In genomic region chr7:156702399-156702798, GRCh38 we compare ENCODE assay signal across 36 cellular contexts.
"Had no signal": no experiment of that assay in that cellular context is flagged by ENCODE, and none has a peak within 500 bp of the region (broad histone marks: within the 10 kb centered on the region; RNA-seq: fewer than 3 reads in every experiment).

No MANE protein-coding gene starts in this region.

- H3K27me3 Mint-ChIP-seq: activated B cell treated with CpG ODN at 0.5 μM for 24 hours; activated CD4-positive, alpha-beta memory T cell treated with anti-CD3 and anti-CD28 coated beads for 36 hours; activated CD4-positive, alpha-beta T cell treated with anti-CD3 and anti-CD28 coated beads, Interleukin-2, amount 10 ng/mL, durations not matched to agents 24 days and 14 days; activated CD8-positive, alpha-beta T cell treated with anti-CD3 and anti-CD28 coated beads for 36 hours; activated naive CD8-positive, alpha-beta T cell treated with anti-CD3 and anti-CD28 coated beads for 36 hours; activated T-helper 17 cell treated with anti-CD3 and anti-CD28 coated beads, Interleukin-2, amount 50 U/mL, for 72 hours had no signal

- H3K27me3 ChIP-seq: adrenal gland, body of pancreas, brain microvascular endothelial cell, breast epithelium had no signal

- H3K27ac ChIP-seq: adrenal gland, body of pancreas, brain microvascular endothelial cell, breast epithelium, VCaP had no signal

- H3K4me3 ChIP-seq: adrenal gland, body of pancreas, breast epithelium had no signal

- H3K4me1 ChIP-seq: adrenal gland, body of pancreas, breast epithelium had no signal

- H3K4me3 Mint-ChIP-seq: activated B cell treated with CpG ODN at 0.5 μM for 24 hours; activated CD4-positive, alpha-beta memory T cell treated with anti-CD3 and anti-CD28 coated beads for 36 hours; activated CD4-positive, alpha-beta T cell treated with anti-CD3 and anti-CD28 coated beads, Interleukin-2, amount 10 ng/mL, durations not matched to agents 24 days and 14 days; activated CD8-positive, alpha-beta T cell treated with anti-CD3 and anti-CD28 coated beads for 36 hours; activated naive CD4-positive, alpha-beta T cell treated with anti-CD3 and anti-CD28 coated beads for 36 hours; activated naive CD8-positive, alpha-beta T cell treated with anti-CD3 and anti-CD28 coated beads for 36 hours; activated T-cell treated with anti-CD3 and anti-CD28 coated beads, Interleukin-2, amount 50 U/mL, for 4 hours; activated T-cell treated with anti-CD3 and anti-CD28 coated beads, Interleukin-2, amount 50 U/mL, for 72 hours; activated T-helper 1 cell treated with anti-CD3 and anti-CD28 coated beads, Interleukin-12 subunit alpha, Interleukin-12 subunit beta, Interleukin-2, Interleukin-4 antibody, amounts not matched to agents 30 ng/mL and 10 ng/mL and 1 ng/mL, durations not matched to agents 14 hours and 24 hours and 36 hours; activated T-helper 17 cell treated with anti-CD3 and anti-CD28 coated beads, Interleukin-2, amount 50 U/mL, for 72 hours; T-helper 1 cell treated with Interleukin-12 subunit alpha and Interleukin-12 subunit beta and Interleukin-4 antibody, amounts not matched to agents 30 μg/mL and 1 μg/mL, for 36 hours; T-helper 2 cell treated with Interferon-gamma antibody and Interleukin-4, amounts not matched to agents 5 μg/mL and 100 μg/mL, for 36 hours had no signal

- H3K27ac Mint-ChIP-seq: activated B cell treated with CpG ODN at 0.5 μM for 24 hours; activated CD4-positive, alpha-beta memory T cell treated with anti-CD3 and anti-CD28 coated beads for 36 hours; activated CD4-positive, alpha-beta T cell treated with anti-CD3 and anti-CD28 coated beads, Interleukin-2, amount 10 ng/mL, durations not matched to agents 24 days and 14 days; activated CD8-positive, alpha-beta T cell treated with anti-CD3 and anti-CD28 coated beads for 36 hours; activated naive CD4-positive, alpha-beta T cell treated with anti-CD3 and anti-CD28 coated beads for 36 hours; activated naive CD4-positive, alpha-beta T cell treated with anti-CD3 and anti-CD28 coated beads, Interleukin-2, amount 50 U/mL, for 72 hours; activated naive CD8-positive, alpha-beta T cell treated with anti-CD3 and anti-CD28 coated beads for 36 hours; activated T-cell treated with anti-CD3 and anti-CD28 coated beads, Interleukin-2, amount 50 U/mL, for 72 hours; activated T-helper 1 cell treated with anti-CD3 and anti-CD28 coated beads, Interleukin-12 subunit alpha, Interleukin-12 subunit beta, Interleukin-2, Interleukin-4 antibody, amounts not matched to agents 30 ng/mL and 10 ng/mL and 1 ng/mL, durations not matched to agents 14 hours and 24 hours and 36 hours; activated T-helper 17 cell treated with anti-CD3 and anti-CD28 coated beads, Interleukin-2, amount 50 U/mL, for 72 hours; T-helper 1 cell treated with Interleukin-12 subunit alpha and Interleukin-12 subunit beta and Interleukin-4 antibody, amounts not matched to agents 30 μg/mL and 1 μg/mL, for 36 hours; T-helper 2 cell treated with Interferon-gamma antibody and Interleukin-4, amounts not matched to agents 5 μg/mL and 100 μg/mL, for 36 hours had no signal

- H3K9me3 ChIP-seq: adrenal gland had no signal

- FAIRE-seq: astrocyte, TTC549 had no signal

- ATAC-seq: activated CD8-positive, alpha-beta T cell treated with anti-CD3 and anti-CD28 coated beads for 36 hours; activated naive CD4-positive, alpha-beta T cell treated with anti-CD3 and anti-CD28 coated beads, Interleukin-2, amount 50 U/mL, for 72 hours; activated T-cell treated with anti-CD3 and anti-CD28 coated beads, Interleukin-2, amount 50 U/mL, for 4 hours; activated T-cell treated with anti-CD3 and anti-CD28 coated beads, Interleukin-2, amount 50 U/mL, for 72 hours; activated T-helper 17 cell treated with anti-CD3 and anti-CD28 coated beads, Interleukin-2, amount 50 U/mL, for 72 hours; body of pancreas had no signal

- H3K36me3 ChIP-seq: adrenal gland, brain microvascular endothelial cell, breast epithelium had no signal

- DNase-seq: activated B cell treated with CpG ODN at 0.5 μM for 24 hours; activated CD4-positive, alpha-beta memory T cell treated with anti-CD3 and anti-CD28 coated beads for 36 hours; activated CD4-positive, alpha-beta T cell treated with anti-CD3 and anti-CD28 coated beads for 4 hours; activated CD4-positive, alpha-beta T cell treated with anti-CD3 and anti-CD28 coated beads, Interleukin-2, amount 10 ng/mL, durations not matched to agents 24 days and 14 days; activated CD4-positive, alpha-beta T cell treated with anti-CD3 and anti-CD28 coated beads, Interleukin-2, amount 50 U/mL, for 1 hour; activated CD4-positive, alpha-beta T cell treated with anti-CD3 and anti-CD28 coated beads, Interleukin-2, amount 50 U/mL, for 4 hours; activated CD4-positive, CD25-positive, alpha-beta regulatory T cell treated with anti-CD3 and anti-CD28 coated beads, Interleukin-2, amount 50 U/mL, for 72 hours; activated CD8-positive, alpha-beta memory T cell treated with anti-CD3 and anti-CD28 coated beads, Interleukin-2, amount 50 U/mL, for 4 hours; activated CD8-positive, alpha-beta T cell treated with anti-CD3 and anti-CD28 coated beads for 36 hours; activated effector memory CD4-positive, alpha-beta T cell treated with anti-CD3 and anti-CD28 coated beads, Interleukin-2, amount 50 U/mL, for 16 hours; activated gamma-delta T cell treated with Interleukin-2 at 50 U/mL for 16 hours; activated naive CD4-positive, alpha-beta T cell; activated naive CD4-positive, alpha-beta T cell treated with anti-CD3 and anti-CD28 coated beads for 36 hours; activated naive CD4-positive, alpha-beta T cell treated with anti-CD3 and anti-CD28 coated beads, Interleukin-2, amount 50 U/mL, for 16 hours; activated naive CD8-positive, alpha-beta T cell treated with anti-CD3 and anti-CD28 coated beads for 36 hours; activated T-cell treated with anti-CD3 and anti-CD28 coated beads for 4 hours; activated T-cell treated with anti-CD3 and anti-CD28 coated beads, Interleukin-2, amount 50 U/mL, for 1 hour; activated T-cell treated with anti-CD3 and anti-CD28 coated beads, Interleukin-2, amount 50 U/mL, for 4 hours; activated T-cell treated with anti-CD3 and anti-CD28 coated beads, Interleukin-2, amount 50 U/mL, for 72 hours; adrenal gland; amniotic stem cell; aorta; body of pancreas; brain microvascular endothelial cell; central memory CD4-positive, alpha-beta T cell; T-helper 2 cell; T-helper 9 cell had no signal
